14 cellular contexts compared by ENCODE assay signal in the genomic region with DNA sequence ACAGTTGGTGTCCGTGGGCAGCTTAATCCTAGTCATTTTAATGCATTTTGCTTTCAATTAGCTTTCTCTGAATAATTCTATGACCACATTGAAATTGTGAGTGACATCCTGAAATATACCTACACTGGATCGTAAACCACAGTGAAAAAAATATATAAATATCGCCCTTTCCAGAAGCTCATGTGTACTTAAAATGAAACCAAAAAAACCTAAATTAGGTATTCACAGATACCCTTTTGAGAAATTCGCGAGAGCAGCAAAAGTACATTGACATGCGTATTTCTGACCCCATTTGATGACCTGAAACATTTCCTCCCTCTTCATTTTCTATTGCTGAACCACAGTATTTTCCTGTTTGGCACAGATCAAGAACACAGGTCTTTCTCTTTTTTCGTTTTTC.
DNase-seq lines count a peak whose midpoint lies in the region; ATAC-seq and TF ChIP-seq lines count a peak whose summit lies in the region.
"Had no signal": no experiment of that assay in that cellular context is flagged by ENCODE, and none has a peak within 500 bp of the region (broad histone marks: within the 10 kb centered on the region; RNA-seq: fewer than 3 reads in every experiment).

No MANE protein-coding gene starts in this region.

- no peak overlapping the region for H3K27ac Mint-ChIP-seq in stimulated activated naive CD8-positive, alpha-beta T cell treated with anti-CD3 and anti-CD28 coated beads, Interleukin-15, Interleukin-2, amounts not matched to agents 100 ng/mL and 50 ng/mL, for 24 hours
- H3K27ac Mint-ChIP-seq: activated naive CD8-positive, alpha-beta T cell; HFFc6 had no signal

- H3K36me3 ChIP-seq in left ventricle myocardium inferior, result no peaks in the 10 kb centered on the region
- H3K36me3 ChIP-seq: prostate gland had no signal

- DNase-seq in left ventricle myocardium inferior, result no peak
- no peak for DNase-seq in Right ventricle myocardium inferior (ENCODE audit: missing footprints)
- DNase-seq in RPMI8226, result peak; percentile 31
- DNase-seq in NCI-H82 treated with DMSO at 0.1 percent for 48 hours (lab: John Stamatoyannopoulos, UW; ENCODE audit: unreplicated experiment), result no peak
- DNase-seq: DMS79, HFFc6, midbrain, NCI-H345 had no signal

- no peaks in the 10 kb centered on the region for H3K36me3 Mint-ChIP-seq in stimulated activated naive CD8-positive, alpha-beta T cell treated with anti-CD3 and anti-CD28 coated beads, Interleukin-15, Interleukin-2, amounts not matched to agents 100 ng/mL and 50 ng/mL, for 24 hours (ENCODE audit: low read depth)

- no peak for TF ChIP-seq CTCF in left ventricle myocardium inferior (IDR thresholded peaks at IDR 0.05; ENCODE audit: borderline replicate concordance)

- no peaks in the 10 kb centered on the region for H3K4me1 Mint-ChIP-seq in stimulated activated naive CD8-positive, alpha-beta T cell treated with anti-CD3 and anti-CD28 coated beads, Interleukin-15, Interleukin-2, amounts not matched to agents 100 ng/mL and 50 ng/mL, for 24 hours (ENCODE audit: low read depth)

- intact Hi-C loops in left ventricle myocardium inferior (cut with micrococcal nuclease) (no loop called here), Right ventricle myocardium inferior (cut with DNase I) (loop anchor here (5.0 kb wide), 1 partner anchor 102 kb away; no protein-coding TSS in a partner anchor)

- H3K27me3 ChIP-seq in left ventricle myocardium inferior (ENCODE audit: low read depth), result no peaks in the 10 kb centered on the region

- H3K9me3 Mint-ChIP-seq in stimulated activated naive CD8-positive, alpha-beta T cell treated with anti-CD3 and anti-CD28 coated beads, Interleukin-15, Interleukin-2, amounts not matched to agents 100 ng/mL and 50 ng/mL, for 24 hours, result peaks cover 4% of the 10 kb centered on the region

- H3K9me3 ChIP-seq in left ventricle myocardium inferior (replicated peaks), result peaks cover 15% of the 10 kb centered on the region
- H3K9me3 ChIP-seq: prostate gland had no signal

- ATAC-seq in Right ventricle myocardium inferior (no peak), HG02798 (IDR thresholded peaks at IDR 0.05; ENCODE audit: poor library complexity, unreplicated experiment) (peak; percentile 60), GM19328 (IDR thresholded peaks at IDR 0.05; ENCODE audit: unreplicated experiment) (no peak), HG02938 (IDR thresholded peaks at IDR 0.05; ENCODE audit: unreplicated experiment) (no peak)

- H3K4me3 ChIP-seq in left ventricle myocardium inferior, result no peak overlapping the region
- H3K4me3 ChIP-seq: prostate gland had no signal

- peak overlapping the region; percentile 3 for H3K4me3 Mint-ChIP-seq in stimulated activated naive CD8-positive, alpha-beta T cell treated with anti-CD3 and anti-CD28 coated beads, Interleukin-15, Interleukin-2, amounts not matched to agents 100 ng/mL and 50 ng/mL, for 24 hours
- H3K4me3 Mint-ChIP-seq: activated naive CD8-positive, alpha-beta T cell; HFFc6 had no signal

- peaks cover 25% of the 10 kb centered on the region for H3K4me1 ChIP-seq in left ventricle myocardium inferior
- H3K4me1 ChIP-seq: prostate gland had no signal

- H3K27me3 Mint-ChIP-seq in stimulated activated naive CD8-positive, alpha-beta T cell treated with anti-CD3 and anti-CD28 coated beads, Interleukin-15, Interleukin-2, amounts not matched to agents 100 ng/mL and 50 ng/mL, for 24 hours, result no peaks in the 10 kb centered on the region
- H3K27me3 Mint-ChIP-seq: activated naive CD8-positive, alpha-beta T cell had no signal

- H3K27ac ChIP-seq in left ventricle myocardium inferior (replicated peaks), result peak overlapping the region; percentile 60
- H3K27ac ChIP-seq: prostate gland had no signal
